ENCODE assay signal across 6 cellular contexts in genomic region chr11:65870706-65871681, GRCh38. TPM values are rescaled to one million over a fixed set of nuclear protein-coding genes. Genes with fewer than 3 reads are reported as not detected.
DNase-seq lines count a peak whose midpoint lies in the region; TF ChIP-seq lines count a peak whose summit lies in the region.

No MANE protein-coding gene starts in this region.

- H3K9me3 ChIP-seq in ovary = no peaks in the 10 kb centered on the region

- H3K36me3 Mint-ChIP-seq in brain = peaks cover 4% of the 10 kb centered on the region

- no peak for DNase-seq in HFF-Myc (ENCODE audit: extremely low read depth, low read depth)
- DNase-seq in ovary = peak in 3 of 5 donors; percentile 29 to 38 (median 36)
- no peak for DNase-seq in activated gamma-delta T cell (lab: John Stamatoyannopoulos, UW)
- no peak for DNase-seq in iPS-NIHi11 (ENCODE audit: low spot score)
- DNase-seq in iPS-NIHi7 (ENCODE audit: extremely low spot score) = no peak

- no peaks in the 10 kb centered on the region for H3K36me3 ChIP-seq in ovary

- intact Hi-C loops in ovary (cut with DNase I) = no loop called here

- no peak for TF ChIP-seq POLR2A in ovary (IDR thresholded peaks at IDR 0.05)

- H3K4me3 ChIP-seq in HFF-Myc (replicated peaks; ENCODE audit: low read depth, low read length) (peak overlapping the region; percentile 62), ovary (no peak overlapping the region)

- no peaks in the 10 kb centered on the region for H3K27me3 ChIP-seq in ovary

- peaks cover 5% of the 10 kb centered on the region for H3K27me3 Mint-ChIP-seq in brain

- H3K27ac ChIP-seq in ovary = peak overlapping the region; percentile 85 to 96

- H3K9me3 Mint-ChIP-seq in brain = no peaks in the 10 kb centered on the region

- H3K4me1 Mint-ChIP-seq in brain = peaks cover 30% of the 10 kb centered on the region

- peak overlapping the region; percentile 62 to 83 (median 75) for H3K4me3 Mint-ChIP-seq in brain

- TF ChIP-seq CTCF in HFF-Myc (IDR thresholded peaks at IDR 0.05; ENCODE audit: low read depth, low read length, missing control alignments) (no peak), brain (conservative IDR thresholded peaks at IDR 0.05) (no peak), ovary (IDR thresholded peaks at IDR 0.05) (no peak)

- TF ChIP-seq EP300 in ovary (IDR thresholded peaks at IDR 0.05) = no peak

- peak overlapping the region in 2 of 5 experiments; percentile 84 to 85 for H3K27ac Mint-ChIP-seq in brain

- H3K4me1 ChIP-seq in ovary (ENCODE audit: insufficient read depth) = peaks cover 4% of the 10 kb centered on the region

- WGBS in ovary, 3 donors = 61 to 66% (median 61%) methylated on average over 22 to 24 of the region's 24 CpGs

RNA-seq across cellular contexts. Expression of gene EFEMP2, which starts 1.6 kb away (rescaled TPM):
- polyA plus RNA-seq in brain (ENCODE audit: insufficient read depth, low read depth, low replicate concordance) (17.1 TPM), ovary (100 to 1,000 TPM in 1 of 2 donors, 10 to 100 TPM in 1; 46.6 to 109 TPM)
- total RNA-seq in ovary = 100 to 1,000 TPM in 5 of 7 donors, 10 to 100 TPM in 2; 48.2 to 172 (median 144) TPM

RNA-seq across cellular contexts. Expression of gene CTSW, which starts 8.6 kb away (rescaled TPM):
- polyA plus RNA-seq in brain (ENCODE audit: insufficient read depth, low read depth, low replicate concordance) (0.76 TPM), ovary (under 1 TPM; 0.75 to 0.91 TPM)
- total RNA-seq in ovary = 1 to 10 TPM in 2 of 7 donors, under 1 TPM in 5; 0.30 to 1.3 (median 0.81) TPM

RNA-seq across cellular contexts. Expression of gene MUS81, which starts 10.8 kb away (rescaled TPM):
- polyA plus RNA-seq in brain (ENCODE audit: insufficient read depth, low read depth, low replicate concordance) (41.7 TPM), ovary (10 to 100 TPM; 15.9 to 55.9 TPM)
- 10 to 100 TPM; 36.9 to 87.0 (median 55.7) TPM for total RNA-seq in ovary

RNA-seq across cellular contexts. Expression of gene CFL1, which starts 13.0 kb away (rescaled TPM):
- polyA plus RNA-seq in brain (ENCODE audit: insufficient read depth, low read depth, low replicate concordance) = 2,437 TPM
- 100 to 1,000 TPM; 215 to 585 (median 476) TPM for total RNA-seq in ovary
- polyA plus RNA-seq in ovary = 100 to 1,000 TPM; 327 to 693 TPM

RNA-seq across cellular contexts. Expression of gene FIBP, which starts 17.3 kb away (rescaled TPM):
- polyA plus RNA-seq in brain (ENCODE audit: insufficient read depth, low read depth, low replicate concordance) (143 TPM), ovary (10 to 100 TPM; 40.1 to 74.2 TPM)
- 10 to 100 TPM; 32.5 to 71.7 (median 44.2) TPM for total RNA-seq in ovary

Comparison
In these comparisons a context has a peak if more than half of its experiments do, and no peak if none do; other contexts are left out.
1. DNase-seq: peak in ovary (3 of 5); none in HFF-Myc (single experiment), activated gamma-delta T cell (single experiment), iPS-NIHi11 (single experiment) and iPS-NIHi7 (single experiment).